ENCODE assay signal across 16 cellular contexts in genomic region chr3:103785537-103785936, GRCh38.
"Had no signal": no experiment of that assay in that cellular context is flagged by ENCODE, and none has a peak within 500 bp of the region (broad histone marks: within the 10 kb centered on the region; RNA-seq: fewer than 3 reads in every experiment).

No MANE protein-coding gene starts in this region.

- DNase-seq: KBM-7, MV-4-11, NCI-H1048, NCI-H1105, NCI-H1417 treated with DMSO at 0.1 percent for 48 hours, NCI-H146, NCI-H1694 treated with DMSO at 0.1 percent for 48 hours, NCI-H1930, NCI-H2081, NCI-H2107, NCI-H2227 treated with DMSO at 0.1 percent for 48 hours, NCI-H524, NCI-H69, NCI-H774 had no signal

- H3K27me3 ChIP-seq: SJCRH30 had no signal

- H3K4me1 ChIP-seq: SJCRH30 had no signal

- H3K9me3 ChIP-seq: SJCRH30 had no signal

- ATAC-seq: Panc1 had no signal

- H3K36me3 ChIP-seq: SJCRH30 had no signal

- H3K4me3 ChIP-seq: SJCRH30 had no signal

- H3K27ac ChIP-seq: SJCRH30 had no signal
